In the genomic region with DNA sequence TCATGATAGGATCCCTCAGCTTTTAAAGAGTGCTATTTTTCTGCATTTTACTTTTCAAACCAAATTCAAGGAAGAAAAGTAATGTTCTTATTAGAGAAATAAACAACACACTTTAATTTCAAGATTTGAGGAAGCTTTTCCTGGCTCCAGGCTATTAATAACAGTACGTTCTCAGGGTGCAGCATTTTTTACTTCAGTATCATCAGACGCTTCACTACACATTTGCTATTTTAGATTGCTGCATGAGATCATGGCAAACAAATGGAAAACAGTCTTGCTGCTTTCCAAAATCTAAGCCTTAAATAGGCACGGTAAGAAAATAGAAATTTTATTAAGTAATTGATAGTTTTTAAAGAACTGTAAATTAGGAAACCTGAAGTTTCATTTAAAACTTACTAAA, we compare ENCODE assay signal across 25 cellular contexts.
A peak's percentile ranks its signal among the peaks of the same experiment; 100 is the strongest.
DNase-seq lines count a peak whose midpoint lies in the region; ATAC-seq and TF ChIP-seq lines count a peak whose summit lies in the region.
"Had no signal": no experiment of that assay in that cellular context is flagged by ENCODE, and none has a peak within 500 bp of the region (broad histone marks: within the 10 kb centered on the region; RNA-seq: fewer than 3 reads in every experiment).

No MANE protein-coding gene starts in this region.

- H3K27ac Mint-ChIP-seq in naive thymus-derived CD8-positive, alpha-beta T cell: no peak overlapping the region
- H3K27ac Mint-ChIP-seq: B cell; nephron; stimulated activated memory B cell treated with anti-CD40 and anti-IgM and Interleukin-4, amounts not matched to agents 10 μg/mL and 1 μg/mL and 100 μg/mL, for 72 hours had no signal

- POLR2A ChIA-PET in naive thymus-derived CD8-positive, alpha-beta T cell (lab: Charles Lee): no interaction called here

- no peak for TF ChIP-seq CTCF in omental fat pad (IDR thresholded peaks at IDR 0.05)

- peak; percentile 43 for DNase-seq in EL
- peak; percentile 13 for DNase-seq in astrocyte of the hippocampus (ENCODE audit: low read depth, low spot score)
- DNase-seq in foreskin melanocyte: peak; percentile 7
- no peak for DNase-seq in ecto neural progenitor cell (ENCODE audit: low spot score)
- no peak for DNase-seq in naive thymus-derived CD8-positive, alpha-beta T cell
- no peak for DNase-seq in omental fat pad (ENCODE audit: low spot score)
- DNase-seq in activated naive CD4-positive, alpha-beta T cell treated with anti-CD3 and anti-CD28 coated beads, Interleukin-2, amount 50 U/mL, for 16 hours: no peak
- DNase-seq: activated naive CD4-positive, alpha-beta T cell treated with Interleukin-2 at 50 U/mL for 16 hours; activated T-cell treated with anti-CD3 and anti-CD28 coated beads, Interleukin-2, amount 50 U/mL, for 4 hours; COR-L47; DMS79 treated with DMSO at 0.1 percent for 48 hours; dorsolateral prefrontal cortex; erythroblast; glutamatergic neuron; GOT3; NCI-H1417; NCI-H2081 treated with DMSO at 0.1 percent for 48 hours; posterior cingulate gyrus; SHP77; testis; uterus had no signal

- peaks cover 0 to 14% (median 0%) of the 10 kb centered on the region in 9 donors for H3K9me3 Mint-ChIP-seq in naive thymus-derived CD8-positive, alpha-beta T cell
- H3K9me3 Mint-ChIP-seq: activated T-cell treated with anti-CD3 and anti-CD28 coated beads, Interleukin-2, amount 50 U/mL, for 4 hours; nephron; stimulated activated memory B cell treated with anti-CD40 and anti-IgM and Interleukin-4, amounts not matched to agents 10 μg/mL and 1 μg/mL and 100 μg/mL, for 72 hours had no signal

- no peak overlapping the region for H3K4me3 Mint-ChIP-seq in naive thymus-derived CD8-positive, alpha-beta T cell
- H3K4me3 Mint-ChIP-seq: activated T-cell treated with anti-CD3 and anti-CD28 coated beads, Interleukin-2, amount 50 U/mL, for 4 hours; B cell; nephron; stimulated activated memory B cell treated with anti-CD40 and anti-IgM and Interleukin-4, amounts not matched to agents 10 μg/mL and 1 μg/mL and 100 μg/mL, for 72 hours had no signal

- H3K36me3 Mint-ChIP-seq in naive thymus-derived CD8-positive, alpha-beta T cell: no peaks in the 10 kb centered on the region
- H3K36me3 Mint-ChIP-seq: stimulated activated memory B cell treated with anti-CD40 and anti-IgM and Interleukin-4, amounts not matched to agents 10 μg/mL and 1 μg/mL and 100 μg/mL, for 72 hours had no signal

- H3K4me1 Mint-ChIP-seq in naive thymus-derived CD8-positive, alpha-beta T cell: no peaks in the 10 kb centered on the region
- H3K4me1 Mint-ChIP-seq: B cell; nephron; stimulated activated memory B cell treated with anti-CD40 and anti-IgM and Interleukin-4, amounts not matched to agents 10 μg/mL and 1 μg/mL and 100 μg/mL, for 72 hours had no signal

- ATAC-seq in naive thymus-derived CD8-positive, alpha-beta T cell: no peak
- no peak for ATAC-seq in omental fat pad (ENCODE audit: low FRiP score)
- ATAC-seq: activated CD4-positive, CD25-positive, alpha-beta regulatory T cell treated with anti-CD3 and anti-CD28 coated beads, Interleukin-2, amount 50 U/mL, for 24 hours; activated T-cell treated with anti-CD3 and anti-CD28 coated beads, Interleukin-2, amount 50 U/mL, for 4 hours had no signal

- H3K27me3 Mint-ChIP-seq in naive thymus-derived CD8-positive, alpha-beta T cell: peaks cover 0 to 15% (median 4%) of the 10 kb centered on the region in 5 donors
- H3K27me3 Mint-ChIP-seq: stimulated activated memory B cell treated with anti-CD40 and anti-IgM and Interleukin-4, amounts not matched to agents 10 μg/mL and 1 μg/mL and 100 μg/mL, for 72 hours had no signal

Comparison
In these comparisons a context has a peak if more than half of its experiments do, and no peak if none do; other contexts are left out.
1. DNase-seq: peak in EL (single experiment), astrocyte of the hippocampus (single experiment) and foreskin melanocyte (single experiment); none in ecto neural progenitor cell (single experiment), naive thymus-derived CD8-positive, alpha-beta T cell (0 of 10), omental fat pad (single experiment) and activated naive CD4-positive, alpha-beta T cell treated with anti-CD3 and anti-CD28 coated beads, Interleukin-2, amount 50 U/mL, for 16 hours (single experiment).